In genomic region chr22:37242395-37242918, GRCh38 we compare ENCODE assay signal across 8 cellular contexts. TPM values are rescaled to one million over a fixed set of nuclear protein-coding genes. Genes with fewer than 3 reads are reported as not detected.
DNase-seq lines count a peak whose midpoint lies in the region; ATAC-seq, FAIRE-seq and TF ChIP-seq lines count a peak whose summit lies in the region.

No MANE protein-coding gene starts in this region.

- intact Hi-C loops in PC-9 (cut with micrococcal nuclease; ENCODE audit: unreplicated experiment) (no loop called here), left ventricle myocardium superior (cut with micrococcal nuclease) (no loop called here)

- CTCF ChIA-PET in PC-9 (lab: Charles Lee) = interaction anchor here (1.4 to 1.7 kb wide), 2 partner anchors 17 to 42 kb away, joined by 4 to 5 read pairs; no protein-coding TSS in a partner anchor

- ATAC-seq in HG02970 (IDR thresholded peaks at IDR 0.05; ENCODE audit: low FRiP score, unreplicated experiment) (peak; percentile 46), left ventricle myocardium superior (peak; percentile 65)
- ATAC-seq in activated T-cell treated with anti-CD3 and anti-CD28 coated beads, Interleukin-2, amount 50 U/mL, for 4 hours = peak; percentile 75 to 77

- peaks cover 17% of the 10 kb centered on the region for H3K4me1 ChIP-seq in PC-9 (replicated peaks; ENCODE audit: insufficient read depth)

- POLR2A ChIA-PET in PC-9 (lab: Charles Lee; ENCODE audit: unreplicated experiment) = interaction anchor here (0.5 to 0.6 kb wide), 3 partner anchors 12 to 333 kb away, joined by 3 to 38 read pairs (median 3); no protein-coding TSS in a partner anchor

- BruUV-seq in PC-9 (replicated peaks; lab: Mats Ljungman, UMichigan) = no TSS peak

- no peaks in the 10 kb centered on the region for H3K9me3 Mint-ChIP-seq in activated T-cell treated with anti-CD3 and anti-CD28 coated beads, Interleukin-2, amount 50 U/mL, for 4 hours

- H3K27me3 Mint-ChIP-seq in activated T-cell treated with anti-CD3 and anti-CD28 coated beads, Interleukin-2, amount 50 U/mL, for 4 hours (ENCODE audit: low read depth) = no peaks in the 10 kb centered on the region

- DNase-seq in GM18507 (ENCODE audit: extremely low spot score, insufficient read length, low read depth) (peak; percentile 70), PC-9 (peak in 1 of 2 experiments; percentile 49), left ventricle myocardium superior (peak; percentile 61), NCI-H2171 treated with DMSO at 0.1 percent for 48 hours (lab: John Stamatoyannopoulos, UW) (no peak), midbrain (lab: John Stamatoyannopoulos, UW) (no peak)
- DNase-seq in activated T-cell treated with anti-CD3 and anti-CD28 coated beads, Interleukin-2, amount 50 U/mL, for 4 hours = peak; percentile 88
- DNase-seq in stimulated activated CD4-positive, alpha-beta T cell treated with anti-CD3 and anti-CD28 coated beads, Interleukin-4, amount 100 ng/mL, for 48 hours (ENCODE audit: low read depth in 2 of 2) = peak; percentile 79 to 91

- no peaks in the 10 kb centered on the region for H3K36me3 ChIP-seq in PC-9 (ENCODE audit: low read depth)

- H3K36me3 Mint-ChIP-seq in activated T-cell treated with anti-CD3 and anti-CD28 coated beads, Interleukin-2, amount 50 U/mL, for 4 hours (ENCODE audit: insufficient read depth) = peaks cover 30% of the 10 kb centered on the region

- H3F3A ChIP-seq in PC-9 (ENCODE audit: insufficient read depth, low read depth) = peaks cover 20% of the 10 kb centered on the region; the same call in 1 of the 2 replicates

- H2AFZ ChIP-seq in PC-9 = no peak overlapping the region

- peaks cover 58% of the 10 kb centered on the region for H3K4me1 Mint-ChIP-seq in activated T-cell treated with anti-CD3 and anti-CD28 coated beads, Interleukin-2, amount 50 U/mL, for 4 hours (ENCODE audit: low read depth)

- H4K20me1 ChIP-seq in PC-9 (ENCODE audit: insufficient read depth) = no peaks in the 10 kb centered on the region

- H3K27me3 ChIP-seq in PC-9 (ENCODE audit: insufficient read depth, low read depth) = no peaks in the 10 kb centered on the region

- peak overlapping the region; percentile 84 for H3K4me2 ChIP-seq in PC-9

- TF ChIP-seq CTCF in PC-9 (conservative IDR thresholded peaks at IDR 0.05) = no peak

- no peak overlapping the region for H3K4me3 ChIP-seq in PC-9

- H3K9me3 ChIP-seq in PC-9 (ENCODE audit: insufficient read depth, low read depth) = no peaks in the 10 kb centered on the region

- peak; percentile 100 for FAIRE-seq in GM18507 (lab: Jason Lieb, UNC)

- no peak overlapping the region for H3K27ac ChIP-seq in PC-9

- 0 out of 2 replicates have a peak, but pooled peaks cover 5% of the 10 kb centered on the region for H3K79me2 ChIP-seq in PC-9 (ENCODE audit: low read depth)

- no peaks in the 10 kb centered on the region for H3K9me2 ChIP-seq in PC-9 (ENCODE audit: insufficient read depth)

- peak overlapping the region; percentile 98 for H3K4me3 Mint-ChIP-seq in activated T-cell treated with anti-CD3 and anti-CD28 coated beads, Interleukin-2, amount 50 U/mL, for 4 hours

RNA-seq across cellular contexts. Expression of gene RAC2, which starts 1.6 kb away (rescaled TPM):
- total RNA-seq in PC-9 (2021) (79.9 and 90.5 TPM in 2 replicates), left ventricle myocardium superior (5.1 TPM)
- total RNA-seq in activated T-cell treated with anti-CD3 and anti-CD28 coated beads, Interleukin-2, amount 50 U/mL, for 4 hours = 100 to 1,000 TPM; 388 to 432 (median 395) TPM

RNA-seq across cellular contexts. Expression of gene SSTR3, which starts 30.2 kb away (rescaled TPM):
- not detected in 2 replicates for total RNA-seq in PC-9 (2021)
- total RNA-seq in activated T-cell treated with anti-CD3 and anti-CD28 coated beads, Interleukin-2, amount 50 U/mL, for 4 hours = 1 to 10 TPM; 1.7 to 2.3 (median 1.9) TPM
- total RNA-seq in left ventricle myocardium superior = not detected

RNA-seq across cellular contexts. Expression of gene CYTH4, which starts 39.9 kb away (rescaled TPM):
- total RNA-seq in PC-9 (2021) (not detected in 2 replicates), left ventricle myocardium superior (6.2 TPM)
- 10 to 100 TPM in 1 of 3 donors, 1 to 10 TPM in 2; 9.0 to 10.9 (median 9.7) TPM for total RNA-seq in activated T-cell treated with anti-CD3 and anti-CD28 coated beads, Interleukin-2, amount 50 U/mL, for 4 hours

RNA-seq across cellular contexts. Expression of gene C1QTNF6, which starts 54.4 kb away (rescaled TPM):
- total RNA-seq in PC-9 (2021) (72.2 and 85.9 TPM in 2 replicates), left ventricle myocardium superior (1.1 TPM)
- total RNA-seq in activated T-cell treated with anti-CD3 and anti-CD28 coated beads, Interleukin-2, amount 50 U/mL, for 4 hours = 1 to 10 TPM in 2 of 3 donors, under 1 TPM in 1; 0.96 to 2.4 (median 1.2) TPM

Comparison
In these comparisons a context has a peak if more than half of its experiments do, and no peak if none do; other contexts are left out.
1. DNase-seq: peak in GM18507 (single experiment), activated T-cell treated with anti-CD3 and anti-CD28 coated beads, Interleukin-2, amount 50 U/mL, for 4 hours (single experiment), left ventricle myocardium superior (single experiment) and stimulated activated CD4-positive, alpha-beta T cell treated with anti-CD3 and anti-CD28 coated beads, Interleukin-4, amount 100 ng/mL, for 48 hours (2 of 2); none in NCI-H2171 treated with DMSO at 0.1 percent for 48 hours (single experiment) and midbrain (single experiment).
2. RNA of gene RAC2, which starts 1.6 kb away (total RNA-seq): 388 to 432 TPM in activated T-cell treated with anti-CD3 and anti-CD28 coated beads, Interleukin-2, amount 50 U/mL, for 4 hours and 79.9 to 90.5 TPM in PC-9; 5.1 TPM in left ventricle myocardium superior (single experiment); every median in the first group is over 10 times any median in the second.
3. Peak in every context shown above with its lines, with median percentiles within 50 percentile points of each other: ATAC-seq.